Comparison of ENCODE assay signal across 13 cellular contexts in genomic region chr2:169961911-169962310, GRCh38.
A peak's percentile ranks its signal among the peaks of the same experiment; 100 is the strongest.
DNase-seq lines count a peak whose midpoint lies in the region; ATAC-seq and TF ChIP-seq lines count a peak whose summit lies in the region.
"Had no signal": no experiment of that assay in that cellular context is flagged by ENCODE, and none has a peak within 500 bp of the region (broad histone marks: within the 10 kb centered on the region; RNA-seq: fewer than 3 reads in every experiment).

No MANE protein-coding gene starts in this region.

- peaks cover 17% of the 10 kb centered on the region for H3K36me3 Mint-ChIP-seq in activated CD8-positive, alpha-beta T cell treated with anti-CD3 and anti-CD28 coated beads for 36 hours (ENCODE audit: low read depth)

- TF ChIP-seq CTCF in fibroblast of pulmonary artery (IDR thresholded peaks at IDR 0.05; ENCODE audit: low read length, missing control alignments): no peak
- no peak for TF ChIP-seq CTCF in activated CD8-positive, alpha-beta T cell treated with anti-CD3 and anti-CD28 coated beads for 36 hours (IDR thresholded peaks at IDR 0.05)
- no peak for TF ChIP-seq CTCF in GM13976 (IDR thresholded peaks at IDR 0.05; ENCODE audit: borderline replicate concordance, control extremely low read depth, extremely low read depth, insufficient read depth, missing control alignments)

- in situ Hi-C loops in GM13976 (cut with MboI; ENCODE audit: low sequenced_read_pairs, unreplicated experiment): no loop called here

- no peaks in the 10 kb centered on the region for H3K27me3 Mint-ChIP-seq in activated CD8-positive, alpha-beta T cell treated with anti-CD3 and anti-CD28 coated beads for 36 hours
- H3K27me3 Mint-ChIP-seq: activated CD4-positive, alpha-beta T cell treated with anti-CD3 and anti-CD28 coated beads for 36 hours; brain had no signal

- POLR2A ChIA-PET in activated CD8-positive, alpha-beta T cell treated with anti-CD3 and anti-CD28 coated beads for 36 hours (lab: Charles Lee): no interaction called here

- H3K27me3 ChIP-seq in skeletal muscle satellite cell (ENCODE audit: control insufficient read depth, insufficient read depth, low read length): no peaks in the 10 kb centered on the region
- H3K27me3 ChIP-seq: testis had no signal

- intact Hi-C loops in activated CD8-positive, alpha-beta T cell treated with anti-CD3 and anti-CD28 coated beads for 36 hours (cut with micrococcal nuclease): no loop called here

- H3K9me3 ChIP-seq in skeletal muscle satellite cell (replicated peaks; ENCODE audit: low read length): no peaks in the 10 kb centered on the region
- H3K9me3 ChIP-seq: testis had no signal

- H3K4me3 ChIP-seq in fibroblast of pulmonary artery (replicated peaks; ENCODE audit: low read depth, low read length) (no peak overlapping the region), skeletal muscle satellite cell (ENCODE audit: low read length) (no peak overlapping the region)
- H3K4me3 ChIP-seq: testis had no signal

- H3K36me3 ChIP-seq in skeletal muscle satellite cell (ENCODE audit: insufficient read depth, low read length): peaks cover 28% of the 10 kb centered on the region

- H3K9me3 Mint-ChIP-seq in activated CD8-positive, alpha-beta T cell treated with anti-CD3 and anti-CD28 coated beads for 36 hours: no peaks in the 10 kb centered on the region
- H3K9me3 Mint-ChIP-seq: activated T-cell treated with anti-CD3 and anti-CD28 coated beads, Interleukin-2, amount 50 U/mL, for 72 hours had no signal

- peaks cover 28% of the 10 kb centered on the region for H3K4me1 ChIP-seq in skeletal muscle satellite cell (ENCODE audit: control insufficient read depth, insufficient read depth, low read length)
- H3K4me1 ChIP-seq: testis had no signal

- H3K4me3 Mint-ChIP-seq in activated CD8-positive, alpha-beta T cell treated with anti-CD3 and anti-CD28 coated beads for 36 hours: no peak overlapping the region
- H3K4me3 Mint-ChIP-seq: activated CD4-positive, alpha-beta T cell treated with anti-CD3 and anti-CD28 coated beads for 36 hours; activated T-cell treated with anti-CD3 and anti-CD28 coated beads, Interleukin-2, amount 50 U/mL, for 72 hours; brain had no signal

- H3K4me2 ChIP-seq in skeletal muscle satellite cell (ENCODE audit: low read length): peak overlapping the region; percentile 31

- H3K4me1 Mint-ChIP-seq in activated CD8-positive, alpha-beta T cell treated with anti-CD3 and anti-CD28 coated beads for 36 hours (ENCODE audit: low read depth): no peaks in the 10 kb centered on the region
- H3K4me1 Mint-ChIP-seq: activated CD4-positive, alpha-beta T cell treated with anti-CD3 and anti-CD28 coated beads for 36 hours; brain had no signal

- no peak overlapping the region for H3K27ac Mint-ChIP-seq in activated CD8-positive, alpha-beta T cell treated with anti-CD3 and anti-CD28 coated beads for 36 hours
- H3K27ac Mint-ChIP-seq: activated CD4-positive, alpha-beta T cell treated with anti-CD3 and anti-CD28 coated beads for 36 hours; activated T-cell treated with anti-CD3 and anti-CD28 coated beads, Interleukin-2, amount 50 U/mL, for 72 hours had no signal

- DNase-seq in H4 (ENCODE audit: low spot score): peak; percentile 20
- DNase-seq in SIG-M5 (lab: John Stamatoyannopoulos, UW): peak; percentile 40
- peak; percentile 92 for DNase-seq in fibroblast of pulmonary artery (ENCODE audit: low read depth)
- DNase-seq in stimulated activated naive CD8-positive, alpha-beta T cell treated with anti-CD3 and anti-CD28 coated beads, Interleukin-15, Interleukin-2, amounts not matched to agents 100 U/mL and 50 U/mL, for 24 hours: no peak
- DNase-seq in activated CD8-positive, alpha-beta T cell treated with anti-CD3 and anti-CD28 coated beads for 36 hours: no peak
- no peak for DNase-seq in DMS79 treated with DMSO at 0.1 percent for 48 hours (lab: John Stamatoyannopoulos, UW)
- no peak for DNase-seq in GM13976 (ENCODE audit: low spot score)
- DNase-seq: activated CD4-positive, alpha-beta T cell treated with anti-CD3 and anti-CD28 coated beads for 36 hours; activated T-cell treated with anti-CD3 and anti-CD28 coated beads, Interleukin-2, amount 50 U/mL, for 72 hours; NCI-H1417; testis had no signal

- no peak overlapping the region for H3K9ac ChIP-seq in skeletal muscle satellite cell (ENCODE audit: low read depth, low read length)

- no peak for ATAC-seq in stimulated activated naive CD8-positive, alpha-beta T cell treated with anti-CD3 and anti-CD28 coated beads, Interleukin-15, Interleukin-2, amounts not matched to agents 100 U/mL and 50 U/mL, for 24 hours
- no peak for ATAC-seq in activated CD8-positive, alpha-beta T cell treated with anti-CD3 and anti-CD28 coated beads for 36 hours
- ATAC-seq: activated CD4-positive, alpha-beta T cell treated with anti-CD3 and anti-CD28 coated beads for 36 hours; activated T-cell treated with anti-CD3 and anti-CD28 coated beads, Interleukin-2, amount 50 U/mL, for 72 hours had no signal

- CTCF ChIA-PET in activated CD8-positive, alpha-beta T cell treated with anti-CD3 and anti-CD28 coated beads for 36 hours (lab: Charles Lee): no interaction called here

Comparison
In these comparisons a context has a peak if more than half of its experiments do, and no peak if none do; other contexts are left out.
1. DNase-seq: peak in H4 (single experiment), SIG-M5 (single experiment) and fibroblast of pulmonary artery (single experiment); none in stimulated activated naive CD8-positive, alpha-beta T cell treated with anti-CD3 and anti-CD28 coated beads, Interleukin-15, Interleukin-2, amounts not matched to agents 100 U/mL and 50 U/mL, for 24 hours (single experiment), activated CD8-positive, alpha-beta T cell treated with anti-CD3 and anti-CD28 coated beads for 36 hours (single experiment), DMS79 treated with DMSO at 0.1 percent for 48 hours (single experiment) and GM13976 (single experiment).